ENCODE assay signal across 14 cellular contexts in genomic region chr10:100972904-100973535, GRCh38.
"Had no signal": no experiment of that assay in that cellular context is flagged by ENCODE, and none has a peak within 500 bp of the region (broad histone marks: within the 10 kb centered on the region; RNA-seq: fewer than 3 reads in every experiment).

No MANE protein-coding gene starts in this region.

- ATAC-seq: activated T-helper 17 cell treated with anti-CD3 and anti-CD28 coated beads, Interleukin-2, amount 50 U/mL, for 72 hours; heart left ventricle; left ventricle myocardium superior; stimulated activated effector memory CD8-positive, alpha-beta T cell treated with anti-CD3 and anti-CD28 coated beads, Interleukin-12 subunit alpha, Interleukin-12 subunit beta, amount 100 ng/mL, for 72 hours had no signal

- H3K27ac ChIP-seq: cardiac muscle cell, heart left ventricle, parathyroid adenoma had no signal

- H3K9me3 Mint-ChIP-seq: activated naive CD4-positive, alpha-beta T cell treated with anti-CD3 and anti-CD28 coated beads for 36 hours; activated T-helper 17 cell treated with anti-CD3 and anti-CD28 coated beads, Interleukin-2, amount 50 U/mL, for 72 hours; stimulated activated effector memory CD8-positive, alpha-beta T cell treated with anti-CD3 and anti-CD28 coated beads, Interleukin-12 subunit alpha, Interleukin-12 subunit beta, amount 100 ng/mL, for 72 hours had no signal

- H3K36me3 ChIP-seq: cardiac muscle cell had no signal

- H3K27ac Mint-ChIP-seq: activated naive CD4-positive, alpha-beta T cell treated with anti-CD3 and anti-CD28 coated beads for 36 hours; activated T-helper 17 cell treated with anti-CD3 and anti-CD28 coated beads, Interleukin-2, amount 50 U/mL, for 72 hours; stimulated activated effector memory CD8-positive, alpha-beta T cell treated with anti-CD3 and anti-CD28 coated beads, Interleukin-12 subunit alpha, Interleukin-12 subunit beta, amount 100 ng/mL, for 72 hours had no signal

- H3K9me3 ChIP-seq: heart left ventricle, tibial nerve had no signal

- H3K27me3 ChIP-seq: cardiac muscle cell, tibial nerve had no signal

- H3K4me3 ChIP-seq: cardiac muscle cell, heart left ventricle, tibial nerve had no signal

- H3K36me3 Mint-ChIP-seq: stimulated activated effector memory CD8-positive, alpha-beta T cell treated with anti-CD3 and anti-CD28 coated beads, Interleukin-12 subunit alpha, Interleukin-12 subunit beta, amount 100 ng/mL, for 72 hours had no signal

- DNase-seq: activated CD4-positive, alpha-beta T cell treated with anti-CD3 and anti-CD28 coated beads for 1 hour; activated CD4-positive, alpha-beta T cell treated with anti-CD3 and anti-CD28 coated beads, Interleukin-2, amount 50 U/mL, for 48 hours; activated naive CD4-positive, alpha-beta T cell treated with anti-CD3 and anti-CD28 coated beads for 36 hours; foreskin melanocyte; left ventricle myocardium superior; mesendoderm; small intestine; T-helper 9 cell had no signal

- H3K27me3 Mint-ChIP-seq: activated T-helper 17 cell treated with anti-CD3 and anti-CD28 coated beads, Interleukin-2, amount 50 U/mL, for 72 hours had no signal

- H3K4me3 Mint-ChIP-seq: activated naive CD4-positive, alpha-beta T cell treated with anti-CD3 and anti-CD28 coated beads for 36 hours; activated T-helper 17 cell treated with anti-CD3 and anti-CD28 coated beads, Interleukin-2, amount 50 U/mL, for 72 hours; stimulated activated effector memory CD8-positive, alpha-beta T cell treated with anti-CD3 and anti-CD28 coated beads, Interleukin-12 subunit alpha, Interleukin-12 subunit beta, amount 100 ng/mL, for 72 hours had no signal
